Comparison of ENCODE assay signal across 12 cellular contexts in genomic region chr4:103994059-103994458, GRCh38.
DNase-seq lines count a peak whose midpoint lies in the region; ATAC-seq and TF ChIP-seq lines count a peak whose summit lies in the region.
"Had no signal": no experiment of that assay in that cellular context is flagged by ENCODE, and none has a peak within 500 bp of the region (broad histone marks: within the 10 kb centered on the region; RNA-seq: fewer than 3 reads in every experiment).

No MANE protein-coding gene starts in this region.

- no peaks in the 10 kb centered on the region for H3K4me1 ChIP-seq in right lobe of liver

- peaks cover 18% of the 10 kb centered on the region for H3K36me3 Mint-ChIP-seq in natural killer cell treated with Interleukin-12 subunit alpha and Interleukin-12 subunit beta and Interleukin-15 and Interleukin-18, amount 100 ng/mL, for 72 hours
- H3K36me3 Mint-ChIP-seq in activated naive CD4-positive, alpha-beta T cell treated with anti-CD3 and anti-CD28 coated beads, Interleukin-2, amount 10 ng/mL, durations not matched to agents 7 days and 5 days, result no peaks in the 10 kb centered on the region

- ATAC-seq in right lobe of liver (no peak), left colon (no peak)
- ATAC-seq in natural killer cell treated with Interleukin-12 subunit alpha and Interleukin-12 subunit beta and Interleukin-15 and Interleukin-18, amount 100 ng/mL, for 72 hours, result no peak

- H3K27ac ChIP-seq in VCaP (no peak overlapping the region), right lobe of liver (no peak overlapping the region)
- H3K27ac ChIP-seq: esophagus muscularis mucosa, uterus had no signal

- CTCF ChIA-PET in activated naive CD4-positive, alpha-beta T cell treated with anti-CD3 and anti-CD28 coated beads, Interleukin-2, amount 10 ng/mL, durations not matched to agents 7 days and 5 days (lab: Charles Lee), result no interaction called here

- 0% methylated on average over 1 of the region's 1 CpG for WGBS in right lobe of liver (ENCODE audit: insufficient coverage, low coverage, low lambda C conversion rate, missing lambda C conversion rate)

- DNase-seq in G401 (ENCODE audit: low spot score), result peak; percentile 14
- no peak for DNase-seq in LNCaP clone FGC (ENCODE audit: low read depth)
- no peak for DNase-seq in right lobe of liver
- DNase-seq in inferior parietal cortex (ENCODE audit: extremely low spot score), result no peak
- no peak for DNase-seq in natural killer cell treated with Interleukin-12 subunit alpha and Interleukin-12 subunit beta and Interleukin-15 and Interleukin-18, amount 100 ng/mL, for 72 hours (ENCODE audit: low spot score)
- no peak for DNase-seq in activated naive CD4-positive, alpha-beta T cell treated with anti-CD3 and anti-CD28 coated beads, Interleukin-2, amount 10 ng/mL, durations not matched to agents 7 days and 5 days
- no peak for DNase-seq in left colon
- DNase-seq: DMS79 treated with DMSO at 0.1 percent for 48 hours, NCI-H2029 treated with DMSO at 0.1 percent for 48 hours, uterus had no signal

- H3K9me3 Mint-ChIP-seq in natural killer cell treated with Interleukin-12 subunit alpha and Interleukin-12 subunit beta and Interleukin-15 and Interleukin-18, amount 100 ng/mL, for 72 hours, result peaks cover 22% of the 10 kb centered on the region
- peaks cover 13% of the 10 kb centered on the region for H3K9me3 Mint-ChIP-seq in activated naive CD4-positive, alpha-beta T cell treated with anti-CD3 and anti-CD28 coated beads, Interleukin-2, amount 10 ng/mL, durations not matched to agents 7 days and 5 days

- TF ChIP-seq POLR2A in right lobe of liver (IDR thresholded peaks at IDR 0.05), result no peak

- TF ChIP-seq CTCF in LNCaP clone FGC (IDR thresholded peaks at IDR 0.05; ENCODE audit: control insufficient read depth, extremely low read depth, insufficient read depth) (peak; percentile 46), VCaP (conservative IDR thresholded peaks at IDR 0.05) (peak; percentile 74), right lobe of liver (IDR thresholded peaks at IDR 0.05) (peak in 3 of 4 donors; percentile 8 to 23 (median 20))

- in situ Hi-C loops in G401 (cut with HindIII; ENCODE audit: low sequenced_read_pairs), result no loop called here

- H3K4me3 Mint-ChIP-seq in natural killer cell treated with Interleukin-12 subunit alpha and Interleukin-12 subunit beta and Interleukin-15 and Interleukin-18, amount 100 ng/mL, for 72 hours, result no peak overlapping the region
- H3K4me3 Mint-ChIP-seq in activated naive CD4-positive, alpha-beta T cell treated with anti-CD3 and anti-CD28 coated beads, Interleukin-2, amount 10 ng/mL, durations not matched to agents 7 days and 5 days, result no peak overlapping the region

- H3K4me1 Mint-ChIP-seq in natural killer cell treated with Interleukin-12 subunit alpha and Interleukin-12 subunit beta and Interleukin-15 and Interleukin-18, amount 100 ng/mL, for 72 hours (ENCODE audit: low read depth in 2 of 2), result no peaks in the 10 kb centered on the region
- H3K4me1 Mint-ChIP-seq in activated naive CD4-positive, alpha-beta T cell treated with anti-CD3 and anti-CD28 coated beads, Interleukin-2, amount 10 ng/mL, durations not matched to agents 7 days and 5 days, result no peaks in the 10 kb centered on the region

- peaks cover 0 to 8% (median 0%) of the 10 kb centered on the region in 4 donors for H3K9me3 ChIP-seq in right lobe of liver
- H3K9me3 ChIP-seq: uterus had no signal

- no peak overlapping the region for H3K27ac Mint-ChIP-seq in natural killer cell treated with Interleukin-12 subunit alpha and Interleukin-12 subunit beta and Interleukin-15 and Interleukin-18, amount 100 ng/mL, for 72 hours
- H3K27ac Mint-ChIP-seq in activated naive CD4-positive, alpha-beta T cell treated with anti-CD3 and anti-CD28 coated beads, Interleukin-2, amount 10 ng/mL, durations not matched to agents 7 days and 5 days, result no peak overlapping the region

- H3K4me3 ChIP-seq in LNCaP clone FGC (ENCODE audit: low read depth, low read length) (no peak overlapping the region), right lobe of liver (no peak overlapping the region)
- H3K4me3 ChIP-seq: esophagus muscularis mucosa, uterus had no signal

- no peaks in the 10 kb centered on the region for H3K36me3 ChIP-seq in right lobe of liver
- H3K36me3 ChIP-seq: esophagus muscularis mucosa, uterus had no signal

- H3K27me3 ChIP-seq in right lobe of liver, result no peaks in the 10 kb centered on the region
- H3K27me3 ChIP-seq: esophagus muscularis mucosa, uterus had no signal

- intact Hi-C loops in right lobe of liver (cut with DNase I), result no loop called here
- intact Hi-C loops in left colon (cut with DNase I, micrococcal nuclease), result no loop called here

- no peaks in the 10 kb centered on the region for H3K27me3 Mint-ChIP-seq in natural killer cell treated with Interleukin-12 subunit alpha and Interleukin-12 subunit beta and Interleukin-15 and Interleukin-18, amount 100 ng/mL, for 72 hours
- no peaks in the 10 kb centered on the region for H3K27me3 Mint-ChIP-seq in activated naive CD4-positive, alpha-beta T cell treated with anti-CD3 and anti-CD28 coated beads, Interleukin-2, amount 10 ng/mL, durations not matched to agents 7 days and 5 days

Comparison
In these comparisons a context has a peak if more than half of its experiments do, and no peak if none do; other contexts are left out.
1. CTCF ChIP-seq: peak in every context shown above with its lines; median percentile 74 in VCaP; 46 in LNCaP clone FGC; 20 in right lobe of liver.